Comparison of ENCODE assay signal across 2 cellular contexts in the genomic region with DNA sequence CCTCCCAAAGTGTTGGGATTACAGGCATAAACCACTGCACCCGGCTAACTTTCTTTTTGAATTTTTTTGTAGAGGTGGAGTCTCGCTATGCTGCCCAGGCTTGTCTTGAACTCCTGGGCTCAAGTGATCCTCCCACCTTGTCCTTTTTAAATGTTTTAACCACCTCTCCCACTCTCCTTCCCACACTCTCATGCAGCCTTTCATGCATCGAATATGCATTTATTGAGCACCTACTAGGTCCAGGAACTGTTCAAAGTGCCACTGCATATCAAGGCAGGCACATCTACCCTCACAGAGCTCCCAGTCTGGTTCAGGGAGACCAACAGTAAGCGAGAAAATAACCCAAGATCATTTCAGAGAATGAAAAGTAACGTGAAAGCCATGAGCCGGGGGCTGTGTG.
TF ChIP-seq lines count a peak whose summit lies in the region.

No MANE protein-coding gene starts in this region.

TF ChIP-seq in A549, 52 proteins besides CTCF, POLR2A, EP300 and RAD21:
- TF ChIP-seq FOXS1 (CRISPR knock-in tag; IDR thresholded peaks at IDR 0.05) (no peak), TP53 (CRISPR knock-in tag; IDR thresholded peaks at IDR 0.05) (no peak), JUNB (IDR thresholded peaks at IDR 0.05) (no peak), RARB (CRISPR knock-in tag; IDR thresholded peaks at IDR 0.05) (no peak), JUN (IDR thresholded peaks at IDR 0.05) (no peak), ZSCAN20 (CRISPR knock-in tag; IDR thresholded peaks at IDR 0.05) (no peak), EHF (CRISPR knock-in tag; IDR thresholded peaks at IDR 0.05) (no peak), HOXA7 (CRISPR knock-in tag; IDR thresholded peaks at IDR 0.05) (no peak), ZFP36 (IDR thresholded peaks at IDR 0.05; ENCODE audit: borderline replicate concordance, partially characterized antibody) (no peak)
- TF ChIP-seq, protein P1, sequence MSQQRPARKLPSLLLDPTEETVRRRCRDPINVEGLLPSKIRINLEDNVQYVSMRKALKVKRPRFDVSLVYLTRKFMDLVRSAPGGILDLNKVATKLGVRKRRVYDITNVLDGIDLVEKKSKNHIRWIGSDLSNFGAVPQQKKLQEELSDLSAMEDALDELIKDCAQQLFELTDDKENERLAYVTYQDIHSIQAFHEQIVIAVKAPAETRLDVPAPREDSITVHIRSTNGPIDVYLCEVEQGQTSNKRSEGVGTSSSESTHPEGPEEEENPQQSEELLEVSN (IDR thresholded peaks at IDR 0.05; ENCODE audit: borderline replicate concordance, low read depth) = no peak

TF ChIP-seq in IMR-90, 13 proteins besides CTCF, POLR2A, EP300 and RAD21:
- no peak for TF ChIP-seq CEBPB (IDR thresholded peaks at IDR 0.05; ENCODE audit: low read depth, low read length)
- TF ChIP-seq NFE2L2 (IDR thresholded peaks at IDR 0.05; ENCODE audit: low read depth, low read length) = no peak
- TF ChIP-seq CHD1 (IDR thresholded peaks at IDR 0.05; ENCODE audit: low read depth, low read length) = no peak
- TF ChIP-seq ELK1 (IDR thresholded peaks at IDR 0.05; ENCODE audit: borderline replicate concordance, low read depth, low read length) = no peak
- no peak for TF ChIP-seq MAZ (IDR thresholded peaks at IDR 0.05; ENCODE audit: borderline replicate concordance, low read depth, low read length)
- TF ChIP-seq RCOR1 (IDR thresholded peaks at IDR 0.05; ENCODE audit: insufficient replicate concordance, low read length) = no peak
- no peak for TF ChIP-seq RFX5 (IDR thresholded peaks at IDR 0.05; ENCODE audit: low read depth, low read length)
